Comparison of ENCODE assay signal across 8 cellular contexts in genomic region chr19:48511800-48512503, GRCh38. TPM values are rescaled to one million over a fixed set of nuclear protein-coding genes. Genes with fewer than 3 reads are reported as not detected.
DNase-seq lines count a peak whose midpoint lies in the region; ATAC-seq, FAIRE-seq and TF ChIP-seq lines count a peak whose summit lies in the region.

A gene with protein sequence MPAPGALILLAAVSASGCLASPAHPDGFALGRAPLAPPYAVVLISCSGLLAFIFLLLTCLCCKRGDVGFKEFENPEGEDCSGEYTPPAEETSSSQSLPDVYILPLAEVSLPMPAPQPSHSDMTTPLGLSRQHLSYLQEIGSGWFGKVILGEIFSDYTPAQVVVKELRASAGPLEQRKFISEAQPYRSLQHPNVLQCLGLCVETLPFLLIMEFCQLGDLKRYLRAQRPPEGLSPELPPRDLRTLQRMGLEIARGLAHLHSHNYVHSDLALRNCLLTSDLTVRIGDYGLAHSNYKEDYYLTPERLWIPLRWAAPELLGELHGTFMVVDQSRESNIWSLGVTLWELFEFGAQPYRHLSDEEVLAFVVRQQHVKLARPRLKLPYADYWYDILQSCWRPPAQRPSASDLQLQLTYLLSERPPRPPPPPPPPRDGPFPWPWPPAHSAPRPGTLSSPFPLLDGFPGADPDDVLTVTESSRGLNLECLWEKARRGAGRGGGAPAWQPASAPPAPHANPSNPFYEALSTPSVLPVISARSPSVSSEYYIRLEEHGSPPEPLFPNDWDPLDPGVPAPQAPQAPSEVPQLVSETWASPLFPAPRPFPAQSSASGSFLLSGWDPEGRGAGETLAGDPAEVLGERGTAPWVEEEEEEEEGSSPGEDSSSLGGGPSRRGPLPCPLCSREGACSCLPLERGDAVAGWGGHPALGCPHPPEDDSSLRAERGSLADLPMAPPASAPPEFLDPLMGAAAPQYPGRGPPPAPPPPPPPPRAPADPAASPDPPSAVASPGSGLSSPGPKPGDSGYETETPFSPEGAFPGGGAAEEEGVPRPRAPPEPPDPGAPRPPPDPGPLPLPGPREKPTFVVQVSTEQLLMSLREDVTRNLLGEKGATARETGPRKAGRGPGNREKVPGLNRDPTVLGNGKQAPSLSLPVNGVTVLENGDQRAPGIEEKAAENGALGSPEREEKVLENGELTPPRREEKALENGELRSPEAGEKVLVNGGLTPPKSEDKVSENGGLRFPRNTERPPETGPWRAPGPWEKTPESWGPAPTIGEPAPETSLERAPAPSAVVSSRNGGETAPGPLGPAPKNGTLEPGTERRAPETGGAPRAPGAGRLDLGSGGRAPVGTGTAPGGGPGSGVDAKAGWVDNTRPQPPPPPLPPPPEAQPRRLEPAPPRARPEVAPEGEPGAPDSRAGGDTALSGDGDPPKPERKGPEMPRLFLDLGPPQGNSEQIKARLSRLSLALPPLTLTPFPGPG (N-terminal part only) (minus strand): TSS chr19:48511835. CDS start chr19:48511576, 259 bp downstream.

- POLR2A ChIA-PET in activated CD4-positive, alpha-beta T cell treated with anti-CD3 and anti-CD28 coated beads, Interleukin-2, amount 10 ng/mL, durations not matched to agents 7 days and 5 days (lab: Charles Lee), result no interaction called here

- H2AK5ac ChIP-seq in neuronal stem cell (ENCODE audit: low read depth, low read length), result peak within 1 kb of the TSS; percentile 64

- peaks cover 1% of the 10 kb centered on the region for H3K79me1 ChIP-seq in neuronal stem cell (ENCODE audit: low read depth, low read length)

- H3K18ac ChIP-seq in neuronal stem cell (ENCODE audit: low read length), result peak within 1 kb of the TSS; percentile 96

- peaks cover 23% of the 10 kb centered on the region for H3K4me1 Mint-ChIP-seq in activated CD4-positive, alpha-beta T cell treated with anti-CD3 and anti-CD28 coated beads, Interleukin-2, amount 10 ng/mL, durations not matched to agents 7 days and 5 days

- no peaks in the 10 kb centered on the region for H3K9me3 Mint-ChIP-seq in activated CD4-positive, alpha-beta T cell treated with anti-CD3 and anti-CD28 coated beads, Interleukin-2, amount 10 ng/mL, durations not matched to agents 7 days and 5 days

- DNase-seq in D721Med (ENCODE audit: insufficient read length, low spot score) (peak; percentile 89), NCI-H2081 (lab: John Stamatoyannopoulos, UW) (peak; percentile 75 to 78), neuronal stem cell (ENCODE audit: low spot score) (no peak), upper lobe of right lung (no peak), GM19240 (ENCODE audit: insufficient read length, low spot score) (no peak)
- DNase-seq in activated CD4-positive, alpha-beta T cell treated with anti-CD3 and anti-CD28 coated beads, Interleukin-2, amount 10 ng/mL, durations not matched to agents 7 days and 5 days, result peak; percentile 84

- H2BK15ac ChIP-seq in neuronal stem cell (ENCODE audit: low read length), result peak within 1 kb of the TSS; percentile 12

- H4K91ac ChIP-seq in neuronal stem cell (ENCODE audit: low read depth, low read length, poor library complexity), result peak within 1 kb of the TSS; percentile 4

- intact Hi-C loops in upper lobe of right lung (cut with DNase I), result no loop called here

- H3K4me3 ChIP-seq in ectodermal cell (ENCODE audit: insufficient read depth, low read depth, low read length) (peak within 1 kb of the TSS; percentile 42), neuronal stem cell (ENCODE audit: low read length in 2 of 2) (peak within 1 kb of the TSS; percentile 26 to 77), upper lobe of right lung (peak within 1 kb of the TSS; percentile 28)

- peak within 1 kb of the TSS; percentile 95 for H3K14ac ChIP-seq in neuronal stem cell (ENCODE audit: low read length)

- no peak within 1 kb of the TSS for H2BK5ac ChIP-seq in neuronal stem cell (ENCODE audit: low read length)

- no peak within 1 kb of the TSS for H2BK120ac ChIP-seq in neuronal stem cell (ENCODE audit: low read depth, low read length)

- H3K4me3 Mint-ChIP-seq in activated CD4-positive, alpha-beta T cell treated with anti-CD3 and anti-CD28 coated beads, Interleukin-2, amount 10 ng/mL, durations not matched to agents 7 days and 5 days, result peak within 1 kb of the TSS; percentile 73

- H3K9me3 ChIP-seq in ectodermal cell (ENCODE audit: control insufficient read depth, low read length) (no peaks in the 10 kb centered on the region), neuronal stem cell (replicated peaks in 1 of 2; ENCODE audit: control insufficient read depth in 2 of 2, insufficient read depth in 1 of 2, low read depth in 1 of 2, low read length in 2 of 2) (no peaks in the 10 kb centered on the region), upper lobe of right lung (no peaks in the 10 kb centered on the region)

- TF ChIP-seq CTCF in D721Med (IDR thresholded peaks at IDR 0.05; ENCODE audit: insufficient read depth, missing control alignments), result no peak
- TF ChIP-seq CTCF in upper lobe of right lung (IDR thresholded peaks at IDR 0.05), result no peak

- peak within 1 kb of the TSS; percentile 82 for H3K23ac ChIP-seq in neuronal stem cell (ENCODE audit: low read depth, low read length, poor library complexity)

- peaks cover 25% of the 10 kb centered on the region for H3K27me3 ChIP-seq in ectodermal cell (ENCODE audit: control insufficient read depth, insufficient read depth, low read length, poor library complexity, severe bottlenecking)
- H3K27me3 ChIP-seq in neuronal stem cell (ENCODE audit: control insufficient read depth in 3 of 3, insufficient read depth in 3 of 3, low read depth in 1 of 3, low read length in 3 of 3), result peaks cover 0 to 18% (median 15%) of the 10 kb centered on the region in 3 experiments
- peaks cover 30% of the 10 kb centered on the region for H3K27me3 ChIP-seq in upper lobe of right lung

- no peak for ATAC-seq in upper lobe of right lung
- ATAC-seq in GM21526 (IDR thresholded peaks at IDR 0.05; ENCODE audit: low FRiP score, unreplicated experiment), result no peak

- H4K8ac ChIP-seq in neuronal stem cell (ENCODE audit: low read depth, low read length), result no peak within 1 kb of the TSS

- H3K27ac ChIP-seq in ectodermal cell (ENCODE audit: insufficient read depth, low read depth, low read length, poor library complexity, severe bottlenecking) (no peak within 1 kb of the TSS), neuronal stem cell (replicated peaks; ENCODE audit: low read length) (no peak within 1 kb of the TSS), upper lobe of right lung (no peak within 1 kb of the TSS)

- H3K4me2 ChIP-seq in neuronal stem cell (ENCODE audit: insufficient read depth, low read length, poor library complexity, severe bottlenecking), result peak within 1 kb of the TSS; percentile 84

- WGBS in ectodermal cell, 2 experiments, result 29 to 30% methylated on average over 32 of the region's 32 CpGs
- no CpG with 5 or more reads among the region's 32 CpGs for WGBS in neuronal stem cell (ENCODE audit: extremely low coverage in 2 of 2, insufficient read length in 2 of 2, insufficient replicate concordance in 1 of 2), 2 donors

- FAIRE-seq in D721Med (lab: Jason Lieb, UNC), result no peak

- peaks cover 3% of the 10 kb centered on the region for H3K4me1 ChIP-seq in ectodermal cell (ENCODE audit: control insufficient read depth, insufficient read depth, low read length)
- peaks cover 4 to 11% of the 10 kb centered on the region in 2 donors for H3K4me1 ChIP-seq in neuronal stem cell (ENCODE audit: control insufficient read depth in 2 of 2, insufficient read depth in 1 of 2, low read depth in 1 of 2, low read length in 2 of 2)
- peaks cover 12% of the 10 kb centered on the region for H3K4me1 ChIP-seq in upper lobe of right lung

- CTCF ChIA-PET in activated CD4-positive, alpha-beta T cell treated with anti-CD3 and anti-CD28 coated beads, Interleukin-2, amount 10 ng/mL, durations not matched to agents 7 days and 5 days (lab: Charles Lee), result no interaction called here

- H3K4ac ChIP-seq in neuronal stem cell (ENCODE audit: low read length), result no peak within 1 kb of the TSS

- peak within 1 kb of the TSS; percentile 66 for H3K27ac Mint-ChIP-seq in activated CD4-positive, alpha-beta T cell treated with anti-CD3 and anti-CD28 coated beads, Interleukin-2, amount 10 ng/mL, durations not matched to agents 7 days and 5 days

- no peaks in the 10 kb centered on the region for H3K36me3 Mint-ChIP-seq in activated CD4-positive, alpha-beta T cell treated with anti-CD3 and anti-CD28 coated beads, Interleukin-2, amount 10 ng/mL, durations not matched to agents 7 days and 5 days (ENCODE audit: low read depth)

- H2AFZ ChIP-seq in neuronal stem cell (ENCODE audit: low read length), result peak within 1 kb of the TSS; percentile 76

- no peak within 1 kb of the TSS for H2BK12ac ChIP-seq in neuronal stem cell (ENCODE audit: low read length)

- H3K36me3 ChIP-seq in ectodermal cell (ENCODE audit: control insufficient read depth, insufficient read depth, low read length), result no peaks in the 10 kb centered on the region
- no peaks in the 10 kb centered on the region for H3K36me3 ChIP-seq in neuronal stem cell (replicated peaks in 1 of 2; ENCODE audit: control insufficient read depth in 2 of 2, insufficient read depth in 2 of 2, low read length in 2 of 2)
- H3K36me3 ChIP-seq in upper lobe of right lung, result no peaks in the 10 kb centered on the region

- no peaks in the 10 kb centered on the region for H3K27me3 Mint-ChIP-seq in activated CD4-positive, alpha-beta T cell treated with anti-CD3 and anti-CD28 coated beads, Interleukin-2, amount 10 ng/mL, durations not matched to agents 7 days and 5 days

- H3K9ac ChIP-seq in neuronal stem cell (ENCODE audit: low read depth, low read length, poor library complexity), result peak within 1 kb of the TSS; percentile 82

RNA-seq across cellular contexts. Expression of the gene that starts here (rescaled TPM):
- 1 to 10 TPM; 3.7 to 5.1 TPM for total RNA-seq in activated CD4-positive, alpha-beta T cell treated with anti-CD3 and anti-CD28 coated beads, Interleukin-2, amount 10 ng/mL, durations not matched to agents 7 days and 5 days
- 7.4 TPM for polyA plus RNA-seq in ectodermal cell (2013, experiment 1 of 4)
- 11.2 TPM for polyA plus RNA-seq in ectodermal cell (2013, experiment 2 of 4)
- 8.3 TPM for polyA plus RNA-seq in ectodermal cell (2013, experiment 3 of 4)
- 10.1 TPM for polyA plus RNA-seq in ectodermal cell (2013, experiment 4 of 4)
- polyA plus RNA-seq in neuronal stem cell (2013, experiment 1 of 2), result 7.9 TPM
- 7.5 TPM for polyA plus RNA-seq in neuronal stem cell (2013, experiment 2 of 2)
- total RNA-seq in upper lobe of right lung, result 7.1 TPM

Comparison
In these comparisons a context has a peak if more than half of its experiments do, and no peak if none do; other contexts are left out.
1. DNase-seq: peak in D721Med (single experiment), NCI-H2081 (2 of 2) and activated CD4-positive, alpha-beta T cell treated with anti-CD3 and anti-CD28 coated beads, Interleukin-2, amount 10 ng/mL, durations not matched to agents 7 days and 5 days (single experiment); none in neuronal stem cell (single experiment), upper lobe of right lung (single experiment) and GM19240 (single experiment).
2. Peak in every context shown above with its lines, with median percentiles within 50 percentile points of each other: H3K4me3 ChIP-seq.